In genomic region chr1:85078903-85079302, GRCh38 we compare ENCODE assay signal across 10 cellular contexts. TPM values are rescaled to one million over a fixed set of nuclear protein-coding genes. Genes with fewer than 3 reads are reported as not detected.
DNase-seq lines count a peak whose midpoint lies in the region; ATAC-seq and TF ChIP-seq lines count a peak whose summit lies in the region.
"Had no signal": no experiment of that assay in that cellular context is flagged by ENCODE, and none has a peak within 500 bp of the region (broad histone marks: within the 10 kb centered on the region; RNA-seq: fewer than 3 reads in every experiment).

No MANE protein-coding gene starts in this region.

- H3K4me1 Mint-ChIP-seq in HFFc6 (ENCODE audit: low read depth) = no peaks in the 10 kb centered on the region
- H3K4me1 Mint-ChIP-seq in activated naive CD4-positive, alpha-beta T cell treated with anti-CD3 and anti-CD28 coated beads, Interleukin-2, amount 10 ng/mL, durations not matched to agents 7 days and 5 days = peaks cover 6% of the 10 kb centered on the region
- H3K4me1 Mint-ChIP-seq in stimulated activated naive CD8-positive, alpha-beta T cell treated with anti-CD3 and anti-CD28 coated beads, Interleukin-15, amount 100 ng/mL, for 72 hours = no peaks in the 10 kb centered on the region

- ATAC-seq in activated CD4-positive, CD25-positive, alpha-beta regulatory T cell treated with anti-CD3 and anti-CD28 coated beads, Interleukin-2, amount 50 U/mL, for 24 hours = no peak
- ATAC-seq in stimulated activated naive CD8-positive, alpha-beta T cell treated with anti-CD3 and anti-CD28 coated beads, Interleukin-15, amount 100 ng/mL, for 72 hours = no peak

- no peaks in the 10 kb centered on the region for H3K27me3 ChIP-seq in ascending aorta
- H3K27me3 ChIP-seq in kidney epithelial cell (ENCODE audit: control insufficient read depth, insufficient read depth, low read length) = no peaks in the 10 kb centered on the region
- H3K27me3 ChIP-seq: breast epithelium had no signal

- no peak overlapping the region for H3K4me3 Mint-ChIP-seq in HFFc6
- H3K4me3 Mint-ChIP-seq in activated naive CD4-positive, alpha-beta T cell treated with anti-CD3 and anti-CD28 coated beads, Interleukin-2, amount 10 ng/mL, durations not matched to agents 7 days and 5 days = no peak overlapping the region
- no peak overlapping the region for H3K4me3 Mint-ChIP-seq in stimulated activated naive CD8-positive, alpha-beta T cell treated with anti-CD3 and anti-CD28 coated beads, Interleukin-15, amount 100 ng/mL, for 72 hours

- DNase-seq in EH (ENCODE audit: low read depth) (peak; percentile 32), HFFc6 (peak; percentile 12), ascending aorta (ENCODE audit: low spot score in 2 of 2) (no peak), kidney epithelial cell (ENCODE audit: low read depth) (no peak), coronary artery (ENCODE audit: low spot score) (no peak)
- DNase-seq in activated naive CD4-positive, alpha-beta T cell treated with anti-CD3 and anti-CD28 coated beads, Interleukin-2, amount 10 ng/mL, durations not matched to agents 7 days and 5 days = no peak
- no peak for DNase-seq in stimulated activated naive CD8-positive, alpha-beta T cell treated with anti-CD3 and anti-CD28 coated beads, Interleukin-15, amount 100 ng/mL, for 72 hours
- DNase-seq: glutamatergic neuron had no signal

- no peaks in the 10 kb centered on the region for H3K36me3 ChIP-seq in ascending aorta
- no peaks in the 10 kb centered on the region for H3K36me3 ChIP-seq in kidney epithelial cell (ENCODE audit: control insufficient read depth, insufficient read depth, low read length)
- H3K36me3 ChIP-seq: breast epithelium had no signal

- intact Hi-C loops in ascending aorta (cut with DNase I) = loop anchor here (5.0 kb wide), 1 partner anchor 137 kb away; no protein-coding TSS in a partner anchor

- no peaks in the 10 kb centered on the region for H3K4me1 ChIP-seq in ascending aorta
- H3K4me1 ChIP-seq: breast epithelium had no signal

- no peak overlapping the region for H3K27ac Mint-ChIP-seq in HFFc6
- no peak overlapping the region for H3K27ac Mint-ChIP-seq in activated naive CD4-positive, alpha-beta T cell treated with anti-CD3 and anti-CD28 coated beads, Interleukin-2, amount 10 ng/mL, durations not matched to agents 7 days and 5 days
- H3K27ac Mint-ChIP-seq in stimulated activated naive CD8-positive, alpha-beta T cell treated with anti-CD3 and anti-CD28 coated beads, Interleukin-15, amount 100 ng/mL, for 72 hours = no peak overlapping the region

- TF ChIP-seq CTCF in HFFc6 (IDR thresholded peaks at IDR 0.05) = peak; percentile 57; the same call in 1 of the 2 replicates
- peak; percentile 5 to 37 (median 13) for TF ChIP-seq CTCF in ascending aorta (IDR thresholded peaks at IDR 0.05)
- TF ChIP-seq CTCF in kidney epithelial cell (IDR thresholded peaks at IDR 0.05; ENCODE audit: insufficient read depth, low read length, poor library complexity, severe bottlenecking) = peak; percentile 21
- no peak for TF ChIP-seq CTCF in coronary artery (IDR thresholded peaks at IDR 0.05)

- peaks cover 16% of the 10 kb centered on the region; the same call in 1 of the 2 replicates for H3K27me3 Mint-ChIP-seq in HFFc6 (ENCODE audit: insufficient read depth)
- peaks cover 32% of the 10 kb centered on the region for H3K27me3 Mint-ChIP-seq in activated naive CD4-positive, alpha-beta T cell treated with anti-CD3 and anti-CD28 coated beads, Interleukin-2, amount 10 ng/mL, durations not matched to agents 7 days and 5 days
- peaks cover 18% of the 10 kb centered on the region for H3K27me3 Mint-ChIP-seq in stimulated activated naive CD8-positive, alpha-beta T cell treated with anti-CD3 and anti-CD28 coated beads, Interleukin-15, amount 100 ng/mL, for 72 hours

- H3K4me3 ChIP-seq in ascending aorta (no peak overlapping the region), kidney epithelial cell (ENCODE audit: low read depth, low read length) (no peak overlapping the region), coronary artery (no peak overlapping the region)
- H3K4me3 ChIP-seq: breast epithelium had no signal

- H3K9me3 ChIP-seq in ascending aorta = no peaks in the 10 kb centered on the region

- no peaks in the 10 kb centered on the region for H3K9me3 Mint-ChIP-seq in HFFc6
- H3K9me3 Mint-ChIP-seq in activated naive CD4-positive, alpha-beta T cell treated with anti-CD3 and anti-CD28 coated beads, Interleukin-2, amount 10 ng/mL, durations not matched to agents 7 days and 5 days = no peaks in the 10 kb centered on the region
- peaks cover 7 to 16% of the 10 kb centered on the region in 2 donors for H3K9me3 Mint-ChIP-seq in stimulated activated naive CD8-positive, alpha-beta T cell treated with anti-CD3 and anti-CD28 coated beads, Interleukin-15, amount 100 ng/mL, for 72 hours

- CTCF ChIA-PET in activated naive CD4-positive, alpha-beta T cell treated with anti-CD3 and anti-CD28 coated beads, Interleukin-2, amount 10 ng/mL, durations not matched to agents 7 days and 5 days (lab: Charles Lee) = interaction anchor here (2.3 kb wide), 1 partner anchor 134 kb away, joined by 13 read pairs; no protein-coding TSS in a partner anchor

- 0 out of 2 replicates have a peak, but pooled peaks cover 7% of the 10 kb centered on the region for H3K36me3 Mint-ChIP-seq in HFFc6 (ENCODE audit: low read depth)
- no peaks in the 10 kb centered on the region for H3K36me3 Mint-ChIP-seq in activated naive CD4-positive, alpha-beta T cell treated with anti-CD3 and anti-CD28 coated beads, Interleukin-2, amount 10 ng/mL, durations not matched to agents 7 days and 5 days

- H3K27ac ChIP-seq in ascending aorta = no peak overlapping the region
- no peak overlapping the region for H3K27ac ChIP-seq in coronary artery
- H3K27ac ChIP-seq: breast epithelium had no signal

RNA-seq across cellular contexts. Expression of gene MCOLN3, which starts 30.6 kb away (rescaled TPM):
- total RNA-seq in HFFc6 (2021; fragmentation: NEBNext Ultra II Directional; extraction: Animal tissue kit (Norgen Biotek cat#: 25700)) = under 1 TPM; 0.09 to 0.51 (median 0.28) TPM
- total RNA-seq in ascending aorta (0.32 TPM), kidney epithelial cell (11.6 and 13.6 TPM in 2 replicates)

Comparison
In these comparisons a context has a peak if more than half of its experiments do, and no peak if none do; other contexts are left out.
1. DNase-seq: peak in EH (single experiment) and HFFc6 (single experiment); none in ascending aorta (0 of 2), kidney epithelial cell (single experiment), activated naive CD4-positive, alpha-beta T cell treated with anti-CD3 and anti-CD28 coated beads, Interleukin-2, amount 10 ng/mL, durations not matched to agents 7 days and 5 days (single experiment), coronary artery (single experiment) and stimulated activated naive CD8-positive, alpha-beta T cell treated with anti-CD3 and anti-CD28 coated beads, Interleukin-15, amount 100 ng/mL, for 72 hours (0 of 2).